ENCODE assay signal across 9 cellular contexts in genomic region chr9:134059661-134060395, GRCh38. TPM values are rescaled to one million over a fixed set of nuclear protein-coding genes. Genes with fewer than 3 reads are reported as not detected.
DNase-seq lines count a peak whose midpoint lies in the region; ATAC-seq, FAIRE-seq and TF ChIP-seq lines count a peak whose summit lies in the region.
"Had no signal": no experiment of that assay in that cellular context is flagged by ENCODE, and none has a peak within 500 bp of the region (broad histone marks: within the 10 kb centered on the region; RNA-seq: fewer than 3 reads in every experiment).

No MANE protein-coding gene starts in this region.

- ATAC-seq in GM21529 (IDR thresholded peaks at IDR 0.05; ENCODE audit: unreplicated experiment) = peak; percentile 79

- H3K79me2 ChIP-seq in KMS-11 (ENCODE audit: insufficient read depth, low read depth) = no peaks in the 10 kb centered on the region

- no peak for TF ChIP-seq POLR2A in GM12892 (IDR thresholded peaks at IDR 0.05; ENCODE audit: low read depth, low read length)

- H3K27ac ChIP-seq in KMS-11 (no peak overlapping the region; the same call in 1 of the 2 replicates), brain microvascular endothelial cell (no peak overlapping the region)

- peak; percentile 97 for FAIRE-seq in GM12892 (lab: Jason Lieb, UNC)
- no peak for FAIRE-seq in urothelium cell line (lab: Jason Lieb, UNC)

- H3K4me1 ChIP-seq in KMS-11 (ENCODE audit: low read depth, poor library complexity, severe bottlenecking) = peaks cover 53% of the 10 kb centered on the region

- H3K9me3 Mint-ChIP-seq in stimulated activated naive CD8-positive, alpha-beta T cell treated with anti-CD3 and anti-CD28 coated beads, Interleukin-15, Interleukin-2, amounts not matched to agents 100 ng/mL and 50 ng/mL, for 24 hours = no peaks in the 10 kb centered on the region
- H3K9me3 Mint-ChIP-seq: nephron had no signal

- no peak overlapping the region for H3K9ac ChIP-seq in KMS-11

- no peaks in the 10 kb centered on the region for H3K36me3 ChIP-seq in KMS-11 (ENCODE audit: insufficient read depth)
- H3K36me3 ChIP-seq in brain microvascular endothelial cell (replicated peaks) = no peaks in the 10 kb centered on the region

- peak; percentile 85 for DNase-seq in GM12892 (ENCODE audit: insufficient read length)
- no peak for DNase-seq in brain microvascular endothelial cell
- no peak for DNase-seq in OCI-M2 (lab: John Stamatoyannopoulos, UW; ENCODE audit: unreplicated experiment)
- DNase-seq in NCI-H1105 treated with DMSO at 0.1 percent for 48 hours (lab: John Stamatoyannopoulos, UW) = no peak
- no peak for DNase-seq in urothelium cell line (ENCODE audit: low spot score)

- in situ Hi-C loops in brain microvascular endothelial cell (cut with HindIII; ENCODE audit: low pct_ligation_motif_present, low sequenced_read_pairs) = no loop called here

- no peaks in the 10 kb centered on the region for H3K27me3 Mint-ChIP-seq in stimulated activated naive CD8-positive, alpha-beta T cell treated with anti-CD3 and anti-CD28 coated beads, Interleukin-15, Interleukin-2, amounts not matched to agents 100 ng/mL and 50 ng/mL, for 24 hours

- peaks cover 3% of the 10 kb centered on the region; the same call in 1 of the 2 replicates for H4K20me1 ChIP-seq in KMS-11 (ENCODE audit: insufficient read depth)

- H3K4me2 ChIP-seq in KMS-11 = peak overlapping the region; percentile 72

- H3K27ac Mint-ChIP-seq in stimulated activated naive CD8-positive, alpha-beta T cell treated with anti-CD3 and anti-CD28 coated beads, Interleukin-15, Interleukin-2, amounts not matched to agents 100 ng/mL and 50 ng/mL, for 24 hours = peak overlapping the region; percentile 41

- H3K27me3 ChIP-seq in KMS-11 (ENCODE audit: insufficient read depth, low read depth) (no peaks in the 10 kb centered on the region; the same call in 1 of the 2 replicates), brain microvascular endothelial cell (replicated peaks) (no peaks in the 10 kb centered on the region)

- no peak overlapping the region for H2AFZ ChIP-seq in KMS-11 (ENCODE audit: low read depth)

- H3K4me3 ChIP-seq in KMS-11 (IDR thresholded peaks at IDR 0.05; ENCODE audit: insufficient read depth, low read depth, low read length) (no peak overlapping the region), brain microvascular endothelial cell (ENCODE audit: low read depth, low read length) (no peak overlapping the region)

- TF ChIP-seq CTCF in KMS-11 (conservative IDR thresholded peaks at IDR 0.05; ENCODE audit: low read depth, low read length) = no peak
- TF ChIP-seq CTCF in brain microvascular endothelial cell (IDR thresholded peaks at IDR 0.05; ENCODE audit: low read depth, low read length, missing control alignments) = peak; percentile 43

- H3K4me1 Mint-ChIP-seq in stimulated activated naive CD8-positive, alpha-beta T cell treated with anti-CD3 and anti-CD28 coated beads, Interleukin-15, Interleukin-2, amounts not matched to agents 100 ng/mL and 50 ng/mL, for 24 hours (ENCODE audit: low read depth) = peaks cover 47% of the 10 kb centered on the region

- H3K4me3 Mint-ChIP-seq in stimulated activated naive CD8-positive, alpha-beta T cell treated with anti-CD3 and anti-CD28 coated beads, Interleukin-15, Interleukin-2, amounts not matched to agents 100 ng/mL and 50 ng/mL, for 24 hours = no peak overlapping the region

- no peaks in the 10 kb centered on the region for H3K36me3 Mint-ChIP-seq in stimulated activated naive CD8-positive, alpha-beta T cell treated with anti-CD3 and anti-CD28 coated beads, Interleukin-15, Interleukin-2, amounts not matched to agents 100 ng/mL and 50 ng/mL, for 24 hours (ENCODE audit: low read depth)

RNA-seq across cellular contexts. Expression of gene BRD3, which starts 8.0 kb away (rescaled TPM):
- polyA plus RNA-seq in GM12892 (2012; ENCODE audit: missing spikeins) = 5.2 TPM

RNA-seq across cellular contexts. Expression of gene BRD3OS, which starts 34.5 kb away (rescaled TPM):
- polyA plus RNA-seq in GM12892 (2012; ENCODE audit: missing spikeins) = 5.7 TPM
